8 cellular contexts compared by ENCODE assay signal in the genomic region with DNA sequence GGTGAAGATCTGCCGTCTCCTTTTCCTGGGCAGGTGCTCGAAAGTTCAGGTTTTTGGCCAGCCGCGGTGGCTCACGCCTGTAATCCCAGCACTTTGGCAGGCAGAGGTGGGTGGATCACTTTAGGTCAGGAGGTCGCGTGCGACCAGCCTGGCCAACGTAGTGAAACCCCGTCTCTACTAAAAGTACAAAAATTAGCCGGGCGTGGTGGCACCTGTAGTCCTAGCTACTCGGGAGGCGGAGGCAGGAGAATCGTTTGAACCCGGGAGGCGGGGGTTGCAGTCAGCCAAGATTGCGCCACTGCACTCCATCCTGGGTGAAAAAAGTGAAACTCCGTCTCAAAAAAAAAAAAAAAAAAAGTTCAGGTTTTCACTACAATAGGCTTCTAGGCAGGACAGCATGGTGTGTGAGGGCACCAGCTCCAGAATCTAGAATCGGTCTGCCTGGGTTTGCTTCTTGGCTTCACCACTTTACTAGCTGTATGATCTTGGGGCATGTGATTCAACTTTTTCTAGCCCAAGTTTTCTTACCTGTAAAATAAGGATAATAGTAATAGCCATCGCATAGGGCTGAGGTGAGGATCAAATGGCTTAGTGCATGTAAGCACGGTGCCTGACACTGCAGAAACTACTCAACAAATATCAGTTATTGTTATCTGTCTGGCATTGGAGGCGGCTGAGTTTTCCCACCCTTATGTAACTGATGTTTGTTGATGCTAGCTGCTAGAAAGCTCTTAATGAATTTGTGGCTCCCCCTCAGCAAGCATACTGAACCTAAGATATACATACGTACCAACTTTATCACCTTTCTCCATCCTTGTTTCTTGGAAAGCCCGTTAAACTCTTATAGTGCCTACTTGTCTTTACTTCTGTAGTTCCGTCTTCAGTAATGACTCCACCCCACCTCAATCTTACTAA. TPM values are rescaled to one million over a fixed set of nuclear protein-coding genes. Genes with fewer than 3 reads are reported as not detected.
DNase-seq lines count a peak whose midpoint lies in the region; FAIRE-seq and TF ChIP-seq lines count a peak whose summit lies in the region.

No MANE protein-coding gene starts in this region.

- CTCF ChIA-PET in Calu3 (lab: Charles Lee) = interaction anchor here (0.7 to 1.5 kb wide), 2 partner anchors 144 to 163 kb away, joined by 3 to 6 read pairs; no protein-coding TSS in a partner anchor
- CTCF ChIA-PET in OCI-LY7 (lab: Charles Lee; ENCODE audit: unreplicated experiment) = no interaction called here
- CTCF ChIA-PET in H1 (lab: Charles Lee; ENCODE audit: partially characterized antibody) = interaction anchor here (0.6 to 1.4 kb wide), 8 partner anchors 10 to 325 kb away, joined by 3 to 4 read pairs (median 3); no protein-coding TSS in a partner anchor

- no peak overlapping the region for H3K56ac ChIP-seq in H1 (replicated peaks; ENCODE audit: insufficient read length, low read depth, low read length)

- H3K14ac ChIP-seq in H1 (ENCODE audit: insufficient read length) (no peak overlapping the region), neuronal stem cell (ENCODE audit: low read length) (no peak overlapping the region)

- H3K4me2 ChIP-seq in OCI-LY7 (ENCODE audit: low read length) (peak overlapping the region; percentile 73), H1 (ENCODE audit: insufficient read depth in 1 of 2, low read depth in 2 of 2, low read length in 2 of 2) (peak overlapping the region; percentile 79 to 98), neuronal stem cell (ENCODE audit: insufficient read depth, low read length, poor library complexity, severe bottlenecking) (peak overlapping the region; percentile 92)

- H4K20me1 ChIP-seq in OCI-LY7 (ENCODE audit: insufficient read depth, low read length) (peaks cover 22% of the 10 kb centered on the region; the same call in 1 of the 2 replicates), H1 (replicated peaks in 1 of 2; ENCODE audit: control insufficient read depth in 1 of 2, insufficient read depth in 2 of 2, low read length in 2 of 2) (peaks cover 2 to 9% of the 10 kb centered on the region in 2 experiments)

- TF ChIP-seq POLR2A in H1 (IDR thresholded peaks at IDR 0.05; ENCODE audit: control extremely low read depth in 1 of 2, low read depth in 2 of 2, low read length in 2 of 2) = no peak

- no peak overlapping the region for H2BK15ac ChIP-seq in H1 (ENCODE audit: low read length)
- H2BK15ac ChIP-seq in neuronal stem cell (ENCODE audit: low read length) = no peak overlapping the region

- peak overlapping the region; percentile 77 to 97 (median 94); a peak in 5 of 7 replicates for H3K9ac ChIP-seq in H1 (replicated peaks in 1 of 4; ENCODE audit: extremely low read depth in 1 of 4, low read depth in 3 of 4, low read length in 3 of 4)
- no peak overlapping the region for H3K9ac ChIP-seq in neuronal stem cell (ENCODE audit: low read depth, low read length, poor library complexity)

- TF ChIP-seq CTCF in Calu3 (IDR thresholded peaks at IDR 0.05; ENCODE audit: unreplicated experiment) (no peak), OCI-LY7 (conservative IDR thresholded peaks at IDR 0.05; ENCODE audit: low read length) (no peak), H1 (IDR thresholded peaks at IDR 0.05; ENCODE audit: control extremely low read depth in 1 of 3, insufficient read depth in 1 of 3, low read depth in 1 of 3, low read length in 3 of 3) (no peak)

- H3K4me1 Mint-ChIP-seq in Calu3 (ENCODE audit: low read depth, unreplicated experiment) = peaks cover 11% of the 10 kb centered on the region

- no peak overlapping the region for H3K23ac ChIP-seq in H1 (ENCODE audit: insufficient read length)
- no peak overlapping the region for H3K23ac ChIP-seq in neuronal stem cell (ENCODE audit: low read depth, low read length, poor library complexity)

- H3K9me2 ChIP-seq in OCI-LY7 (ENCODE audit: insufficient read depth, low read length) = no peaks in the 10 kb centered on the region

- H2AFZ ChIP-seq in OCI-LY7 (ENCODE audit: low read length) (no peak overlapping the region), H1 (ENCODE audit: low read length) (no peak overlapping the region), neuronal stem cell (ENCODE audit: low read length) (no peak overlapping the region)

- peak overlapping the region; percentile 95 for H3K4me3 Mint-ChIP-seq in Calu3 (ENCODE audit: low read depth, unreplicated experiment)

- H3K9me3 ChIP-seq in OCI-LY7 (ENCODE audit: low read length) (no peaks in the 10 kb centered on the region), H1 (ENCODE audit: insufficient read depth in 2 of 2, low read depth in 1 of 2, low read length in 1 of 2) (no peaks in the 10 kb centered on the region), neuronal stem cell (replicated peaks in 1 of 2; ENCODE audit: control insufficient read depth in 2 of 2, insufficient read depth in 1 of 2, low read depth in 1 of 2, low read length in 2 of 2) (peaks cover 0 to 2% of the 10 kb centered on the region in 2 donors)

- H4K91ac ChIP-seq in H1 (replicated peaks; ENCODE audit: insufficient read length, low read length) = no peak overlapping the region
- no peak overlapping the region for H4K91ac ChIP-seq in neuronal stem cell (ENCODE audit: low read depth, low read length, poor library complexity)

- WGBS in H1 (ENCODE audit: extremely low coverage in 1 of 2, insufficient coverage in 1 of 2, insufficient read length in 1 of 2, insufficient replicate concordance in 2 of 2, low coverage in 1 of 2, low lambda C conversion rate in 2 of 2, missing lambda C conversion rate in 1 of 2), 2 experiments = 84% methylated on average over 26 of the region's 26 CpGs; no CpG with 5 or more reads in 1 of the 2 experiments
- no CpG with 5 or more reads among the region's 26 CpGs for WGBS in neuronal stem cell (ENCODE audit: extremely low coverage in 2 of 2, insufficient read length in 2 of 2, insufficient replicate concordance in 1 of 2), 2 donors

- H3K27me3 ChIP-seq in H1 (replicated peaks in 1 of 4; ENCODE audit: control insufficient read depth in 3 of 4, extremely low read depth in 1 of 4, insufficient read depth in 3 of 4, low read length in 3 of 4) (no peaks in the 10 kb centered on the region), neuronal stem cell (ENCODE audit: control insufficient read depth in 3 of 3, insufficient read depth in 3 of 3, low read depth in 1 of 3, low read length in 3 of 3) (no peaks in the 10 kb centered on the region)

- no peak overlapping the region for H4K5ac ChIP-seq in H1 (ENCODE audit: insufficient read length, low read depth, low read length)

- H2BK120ac ChIP-seq in H1 (replicated peaks; ENCODE audit: low read depth, low read length) = no peak overlapping the region
- H2BK120ac ChIP-seq in neuronal stem cell (ENCODE audit: low read depth, low read length) = no peak overlapping the region

- no peak overlapping the region for H4K8ac ChIP-seq in H1 (ENCODE audit: extremely low read depth, insufficient read depth, low read length)
- no peak overlapping the region for H4K8ac ChIP-seq in neuronal stem cell (ENCODE audit: low read depth, low read length)

- H3K36me3 Mint-ChIP-seq in Calu3 (ENCODE audit: insufficient read depth, unreplicated experiment) = peaks cover 62% of the 10 kb centered on the region

- H2BK5ac ChIP-seq in H1 (ENCODE audit: low read depth, low read length) = peak overlapping the region; percentile 96
- H2BK5ac ChIP-seq in neuronal stem cell (ENCODE audit: low read length) = no peak overlapping the region

- no peak for TF ChIP-seq EP300 in H1 (IDR thresholded peaks at IDR 0.05; ENCODE audit: borderline replicate concordance in 1 of 2, low read depth in 2 of 2, low read length in 2 of 2)

- peaks cover 37% of the 10 kb centered on the region for H3K4me1 ChIP-seq in OCI-LY7 (ENCODE audit: insufficient read depth, low read length, poor library complexity, severe bottlenecking)
- peaks cover 0 to 5% (median 4%) of the 10 kb centered on the region in 4 experiments; a peak in 4 of 7 replicates for H3K4me1 ChIP-seq in H1 (replicated peaks in 1 of 4; ENCODE audit: control insufficient read depth in 3 of 4, insufficient read depth in 4 of 4, low read length in 3 of 4)
- peaks cover 2 to 7% of the 10 kb centered on the region in 2 donors for H3K4me1 ChIP-seq in neuronal stem cell (ENCODE audit: control insufficient read depth in 2 of 2, insufficient read depth in 1 of 2, low read depth in 1 of 2, low read length in 2 of 2)

- intact Hi-C loops in Calu3 (cut with micrococcal nuclease; ENCODE audit: unreplicated experiment) (no loop called here), OCI-LY7 (cut with micrococcal nuclease; ENCODE audit: unreplicated experiment) (no loop called here)

- H3K4ac ChIP-seq in H1 (replicated peaks; ENCODE audit: insufficient read length, low read depth, low read length) (no peak overlapping the region), neuronal stem cell (ENCODE audit: low read length) (no peak overlapping the region)

- BruUV-seq in Calu3 (replicated peaks; lab: Mats Ljungman, UMichigan) = TSS peak; percentile 78
- no TSS peak for BruUV-seq in OCI-LY7 (replicated peaks; lab: Mats Ljungman, UMichigan)

- H3K27me3 Mint-ChIP-seq in Calu3 (ENCODE audit: unreplicated experiment) = no peaks in the 10 kb centered on the region

- POLR2A ChIA-PET in OCI-LY7 (lab: Charles Lee) (interaction anchor here (0.6 to 1.4 kb wide), 2 partner anchors 11 to 13 kb away, joined by 3 to 4 read pairs; no protein-coding TSS in a partner anchor), H1 (lab: Charles Lee; ENCODE audit: partially characterized antibody) (interaction anchor here (0.6 to 3.9 kb wide), 12 partner anchors 9 to 1009 kb away, joined by 3 to 17 read pairs (median 4); no protein-coding TSS in a partner anchor)

- H3K18ac ChIP-seq in H1 (ENCODE audit: extremely low read depth, low read length) (no peak overlapping the region), neuronal stem cell (ENCODE audit: low read length) (no peak overlapping the region)

- H2BK20ac ChIP-seq in H1 (ENCODE audit: low read length) = no peak overlapping the region

- H3K36me3 ChIP-seq in OCI-LY7 (ENCODE audit: insufficient read depth, low read length) (peaks cover 34% of the 10 kb centered on the region), H1 (ENCODE audit: control insufficient read depth in 2 of 4, insufficient read depth in 4 of 4, low read length in 3 of 4) (peaks cover 0 to 6% (median 0%) of the 10 kb centered on the region in 4 experiments; a peak in 2 of 8 replicates), neuronal stem cell (replicated peaks in 1 of 2; ENCODE audit: control insufficient read depth in 2 of 2, insufficient read depth in 2 of 2, low read length in 2 of 2) (peaks cover 3 to 45% of the 10 kb centered on the region in 2 donors)

- H2BK12ac ChIP-seq in H1 (ENCODE audit: low read depth, low read length) (no peak overlapping the region), neuronal stem cell (ENCODE audit: low read length) (no peak overlapping the region)

- no peak for TF ChIP-seq RAD21 in H1 (IDR thresholded peaks at IDR 0.05 in 1 of 2, conservative IDR thresholded peaks at IDR 0.05 in 1 of 2; ENCODE audit: low read depth in 2 of 2, low read length in 2 of 2)

- no peak for FAIRE-seq in H1 (lab: Jason Lieb, UNC)

- H3K27ac ChIP-seq in OCI-LY7 (ENCODE audit: low read depth, low read length, poor library complexity, severe bottlenecking) = peak overlapping the region; percentile 50
- 0 out of 2 replicates have a peak overlapping the region, but pooled peaks have one; percentile 94 for H3K27ac ChIP-seq in H1 (ENCODE audit: low read depth, low read length)
- H3K27ac ChIP-seq in neuronal stem cell (replicated peaks; ENCODE audit: low read length) = no peak overlapping the region

- no peak overlapping the region; the same call in 1 of the 2 replicates for H2AK5ac ChIP-seq in H1 (ENCODE audit: low read depth, low read length)
- H2AK5ac ChIP-seq in neuronal stem cell (ENCODE audit: low read depth, low read length) = no peak overlapping the region

- H3K79me1 ChIP-seq in H1 (ENCODE audit: low read depth, low read length) = no peaks in the 10 kb centered on the region
- peaks cover 10% of the 10 kb centered on the region for H3K79me1 ChIP-seq in neuronal stem cell (ENCODE audit: low read depth, low read length)

- H3K27ac Mint-ChIP-seq in Calu3 (ENCODE audit: unreplicated experiment) = peak overlapping the region; percentile 89

- peak; percentile 22 for DNase-seq in Calu3
- DNase-seq in OCI-LY7 (ENCODE audit: low spot score) = no peak
- peak in 1 of 2 experiments; percentile 19 for DNase-seq in H1 (ENCODE audit: low read depth in 1 of 2, low spot score in 2 of 2)
- DNase-seq in neuronal stem cell (ENCODE audit: low spot score) = no peak
- no peak for DNase-seq in stimulated activated naive CD4-positive, alpha-beta T cell treated with Interleukin-2 at 50 U/mL for 16 hours (lab: John Stamatoyannopoulos, UW)
- DNase-seq in stimulated activated CD4-positive, alpha-beta T cell treated with anti-CD3 and anti-CD28 coated beads, Interleukin-4, amount 100 ng/mL, for 4 hours = no peak
- no peak for DNase-seq in nucleus accumbens (lab: John Stamatoyannopoulos, UW)
- DNase-seq in NCI-H1694 (lab: John Stamatoyannopoulos, UW) = no peak

- peaks cover 6% of the 10 kb centered on the region; the same call in 1 of the 2 replicates for H3K23me2 ChIP-seq in H1 (ENCODE audit: low read depth, low read length)

- H3K4me3 ChIP-seq in OCI-LY7 (ENCODE audit: low read depth, low read length, poor library complexity, severe bottlenecking) = peak overlapping the region; percentile 90
- peak overlapping the region; percentile 86 to 99 (median 98) for H3K4me3 ChIP-seq in H1 (ENCODE audit: extremely low read depth in 1 of 4, insufficient read depth in 2 of 4, low read depth in 3 of 4, low read length in 4 of 4)
- peak overlapping the region; percentile 88 to 94 for H3K4me3 ChIP-seq in neuronal stem cell (ENCODE audit: low read length in 2 of 2)

- H3K79me2 ChIP-seq in OCI-LY7 (ENCODE audit: insufficient read depth, low read depth, low read length) = peaks cover 62% of the 10 kb centered on the region
- H3K79me2 ChIP-seq in H1 (ENCODE audit: control insufficient read depth in 1 of 2, insufficient read depth in 2 of 2, low read length in 2 of 2) = peaks cover 40 to 62% of the 10 kb centered on the region in 2 experiments

- no peaks in the 10 kb centered on the region for H3K9me3 Mint-ChIP-seq in Calu3 (ENCODE audit: low read depth, unreplicated experiment)

RNA-seq across cellular contexts. Expression of a gene that starts 1.3 kb away (rescaled TPM):
- 77.4 and 79.2 TPM in 2 replicates for total RNA-seq in Calu3 (2022)
- 15.0 and 20.0 TPM in 2 replicates for total RNA-seq in OCI-LY7 (2014; rRNA removed; shearing (Covaris generic))
- 54.5 and 62.8 TPM in 2 replicates for total RNA-seq in OCI-LY7 (2022)
- total RNA-seq in H1 (2021; fragmentation: NEBNext Ultra II Directional; extraction: Animal tissue kit (Norgen Biotek cat#: 25700)) = 73.2 and 82.4 TPM in 2 replicates
- 10.1 and 14.0 TPM in 2 replicates for polyA plus RNA-seq in H1 (2011; rRNA removed)
- 25.7 TPM for polyA plus RNA-seq in H1 (2011; cell fraction: cytosol; rRNA removed)
- polyA plus RNA-seq in H1 (2011; cell fraction: nucleus; rRNA removed) = 7.4 TPM
- 42.3 to 72.6 TPM (median 48.4 TPM) in 4 replicates for polyA plus RNA-seq in H1 (2012, experiment 1 of 2)
- 6.7 TPM for polyA plus RNA-seq in H1 (2012, experiment 2 of 2)
- polyA plus RNA-seq in H1 (2013, experiment 1 of 2) = 50.9 TPM
- 55.3 TPM for polyA plus RNA-seq in H1 (2013, experiment 2 of 2)
- polyA minus RNA-seq in H1 (2011; rRNA and poly(A)+ RNA removed) = 13.2 and 17.0 TPM in 2 replicates
- polyA minus RNA-seq in H1 (2011; cell fraction: cytosol; rRNA and poly(A)+ RNA removed) = 28.3 TPM
- 17.2 TPM for polyA minus RNA-seq in H1 (2011; cell fraction: nucleus; rRNA and poly(A)+ RNA removed)
- polyA plus RNA-seq in neuronal stem cell (2013, experiment 1 of 2) = 33.7 TPM
- polyA plus RNA-seq in neuronal stem cell (2013, experiment 2 of 2) = 34.6 TPM

RNA-seq across cellular contexts. Expression of a gene that starts 12.0 kb away (rescaled TPM):
- total RNA-seq in Calu3 (2022) (6.9 and 11.4 TPM in 2 replicates), OCI-LY7 (2022) (20.1 and 21.1 TPM in 2 replicates)
- 13.3 and 14.3 TPM in 2 replicates for total RNA-seq in OCI-LY7 (2014; rRNA removed; shearing (Covaris generic))
- total RNA-seq in H1 (2021; fragmentation: NEBNext Ultra II Directional; extraction: Animal tissue kit (Norgen Biotek cat#: 25700)) = 53.8 and 54.7 TPM in 2 replicates
- 13.6 and 17.6 TPM in 2 replicates for polyA plus RNA-seq in H1 (2011; rRNA removed)
- 21.2 TPM for polyA plus RNA-seq in H1 (2011; cell fraction: cytosol; rRNA removed)
- polyA plus RNA-seq in H1 (2011; cell fraction: nucleus; rRNA removed) = 12.1 TPM
- 33.7 to 47.4 TPM (median 36.9 TPM) in 4 replicates for polyA plus RNA-seq in H1 (2012, experiment 1 of 2)
- polyA plus RNA-seq in H1 (2012, experiment 2 of 2) = 46.7 TPM
- 47.4 TPM for polyA plus RNA-seq in H1 (2013, experiment 1 of 2)
- polyA plus RNA-seq in H1 (2013, experiment 2 of 2) = 44.0 TPM
- polyA minus RNA-seq in H1 (2011; rRNA and poly(A)+ RNA removed) = 19.7 and 24.7 TPM in 2 replicates
- 24.5 TPM for polyA minus RNA-seq in H1 (2011; cell fraction: cytosol; rRNA and poly(A)+ RNA removed)
- polyA minus RNA-seq in H1 (2011; cell fraction: nucleus; rRNA and poly(A)+ RNA removed) = 25.2 TPM
- polyA plus RNA-seq in neuronal stem cell (2013, experiment 1 of 2) = 16.3 TPM
- 16.7 TPM for polyA plus RNA-seq in neuronal stem cell (2013, experiment 2 of 2)
